Comparison of ENCODE assay signal across 14 cellular contexts in genomic region chr20:47985092-47985850, GRCh38.
DNase-seq lines count a peak whose midpoint lies in the region; ATAC-seq, FAIRE-seq and TF ChIP-seq lines count a peak whose summit lies in the region.
"Had no signal": no experiment of that assay in that cellular context is flagged by ENCODE, and none has a peak within 500 bp of the region (broad histone marks: within the 10 kb centered on the region; RNA-seq: fewer than 3 reads in every experiment).

No MANE protein-coding gene starts in this region.

- peak; percentile 21 to 29; a peak in 2 of 6 replicates for ATAC-seq in A549
- peak; percentile 80 for ATAC-seq in foreskin keratinocyte
- no peak for ATAC-seq in HG03135 (IDR thresholded peaks at IDR 0.05; ENCODE audit: unreplicated experiment)
- no peak for ATAC-seq in GM19455 (IDR thresholded peaks at IDR 0.05; ENCODE audit: unreplicated experiment)
- ATAC-seq in GM18858 (IDR thresholded peaks at IDR 0.05; ENCODE audit: unreplicated experiment) = no peak
- ATAC-seq in GM19463 (IDR thresholded peaks at IDR 0.05; ENCODE audit: unreplicated experiment) = no peak
- ATAC-seq: body of pancreas had no signal

- H3K4me1 ChIP-seq in A549 = no peaks in the 10 kb centered on the region
- H3K4me1 ChIP-seq in foreskin keratinocyte = peaks cover 4% of the 10 kb centered on the region
- H3K4me1 ChIP-seq: body of pancreas, thyroid gland had no signal

- POLR2A ChIA-PET in A549 (lab: Yijun Ruan, JAX) = no interaction called here

- TF ChIP-seq CTCF in A549 (IDR thresholded peaks at IDR 0.05) = no peak
- TF ChIP-seq CTCF in GM12865 (IDR thresholded peaks at IDR 0.05; ENCODE audit: insufficient read depth, low read depth, low read length, missing control alignments) = no peak
- no peak for TF ChIP-seq CTCF in foreskin keratinocyte (conservative IDR thresholded peaks at IDR 0.05)

- no peak overlapping the region for H3K4me3 ChIP-seq in A549
- H3K4me3 ChIP-seq in GM12865 (ENCODE audit: low read depth, low read length) = no peak overlapping the region
- H3K4me3 ChIP-seq: body of pancreas, sigmoid colon, SK-N-MC, thyroid gland had no signal

- H3K27ac ChIP-seq in A549 (no peak overlapping the region), foreskin keratinocyte (no peak overlapping the region)
- H3K27ac ChIP-seq: body of pancreas, C4-2B, SK-N-MC, thyroid gland had no signal

- CTCF ChIA-PET in A549 (lab: Yijun Ruan, JAX) = no interaction called here

- TF ChIP-seq RAD21 in A549 (conservative IDR thresholded peaks at IDR 0.05 in 1 of 2, IDR thresholded peaks at IDR 0.05 in 1 of 2) = no peak

- TF ChIP-seq EP300 in A549 (IDR thresholded peaks at IDR 0.05) = no peak

- no peak for TF ChIP-seq POLR2A in A549 (IDR thresholded peaks at IDR 0.05; ENCODE audit: low read length)

- no peak for FAIRE-seq in A549 (lab: Jason Lieb, UNC)

- WGBS in A549 (ENCODE audit: missing lambda C conversion rate) = 46% methylated on average over 7 of the region's 7 CpGs

- no peaks in the 10 kb centered on the region for H3K9me3 ChIP-seq in A549
- H3K9me3 ChIP-seq: body of pancreas, sigmoid colon, thyroid gland had no signal

- H3K4me2 ChIP-seq in A549 = no peak overlapping the region

- no peaks in the 10 kb centered on the region for H3K27me3 ChIP-seq in foreskin keratinocyte
- H3K27me3 ChIP-seq: body of pancreas, sigmoid colon, thyroid gland had no signal

- DNase-seq in A549 (ENCODE audit: low read depth in 1 of 2, low spot score in 1 of 2) (peak; percentile 22 to 40), GM12865 (ENCODE audit: low read depth) (peak; percentile 12), RPMI7951 (ENCODE audit: low read depth) (peak; percentile 89), foreskin keratinocyte (peak in 1 of 2 donors; percentile 32)
- DNase-seq: activated CD4-positive, CD25-positive, alpha-beta regulatory T cell treated with anti-CD3 and anti-CD28 coated beads, Interleukin-2, amount 50 U/mL, for 72 hours; body of pancreas; sigmoid colon; thyroid gland had no signal

TF ChIP-seq in A549, 52 proteins besides CTCF, POLR2A, EP300 and RAD21:
- no peak for TF ChIP-seq SMC3 (IDR thresholded peaks at IDR 0.05)
- TF ChIP-seq CBX8 (IDR thresholded peaks at IDR 0.05) = no peak

Comparison
In these comparisons a context has a peak if more than half of its experiments do, and no peak if none do; other contexts are left out.
1. ATAC-seq: peak in A549 (2 of 2) and foreskin keratinocyte (single experiment); none in HG03135 (single experiment), GM19455 (single experiment), GM18858 (single experiment) and GM19463 (single experiment).